9 cellular contexts compared by ENCODE assay signal in the genomic region with DNA sequence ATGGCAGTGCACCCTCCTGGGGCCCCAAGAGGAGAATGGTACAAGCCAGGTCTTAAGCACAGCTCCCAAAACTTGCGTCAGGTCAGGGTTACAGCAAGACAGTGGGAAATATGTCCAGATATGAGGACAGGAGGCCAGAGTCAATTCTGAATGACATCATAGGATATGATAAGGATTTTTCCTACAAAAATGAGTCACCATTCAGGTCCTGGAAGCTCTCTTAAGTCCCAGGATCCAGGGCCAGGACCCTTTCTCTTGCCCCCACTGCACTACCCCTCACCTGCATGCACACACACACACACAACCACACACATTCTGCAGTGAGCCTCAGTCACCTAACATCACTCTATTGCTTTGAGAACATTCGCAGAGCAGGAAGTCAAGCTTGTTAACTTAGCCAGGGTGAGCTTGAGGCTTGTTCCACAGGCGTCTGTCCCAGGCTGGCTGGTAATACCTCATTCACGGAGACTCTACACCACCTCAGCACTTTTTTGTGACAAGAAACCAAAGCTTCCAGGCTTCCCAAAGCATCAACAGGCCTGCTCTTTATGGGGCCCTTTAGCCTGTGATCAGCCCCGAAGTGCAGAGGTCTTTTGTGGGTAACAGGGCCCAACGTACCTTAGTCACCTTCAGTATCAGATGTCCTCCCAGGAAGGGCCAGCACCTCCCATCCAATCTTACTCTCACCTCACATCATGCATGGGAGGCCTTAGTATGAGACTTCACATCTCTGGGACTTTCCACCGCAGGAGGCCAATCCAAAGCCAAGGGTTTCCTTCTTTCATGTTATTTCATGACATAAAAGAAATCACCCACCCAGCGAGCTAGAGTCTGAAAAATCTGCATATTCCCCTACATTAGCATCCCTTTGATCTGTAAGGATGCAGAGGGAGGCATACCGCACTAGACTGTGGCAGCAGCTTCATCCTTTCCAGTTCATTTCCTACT.
DNase-seq lines count a peak whose midpoint lies in the region; ATAC-seq and TF ChIP-seq lines count a peak whose summit lies in the region.
"Had no signal": no experiment of that assay in that cellular context is flagged by ENCODE, and none has a peak within 500 bp of the region (broad histone marks: within the 10 kb centered on the region; RNA-seq: fewer than 3 reads in every experiment).

No MANE protein-coding gene starts in this region.

- peak overlapping the region; percentile 19 for H3K27ac Mint-ChIP-seq in activated T-helper 2 cell treated with anti-CD3 and anti-CD28 coated beads, Interferon-gamma antibody, Interleukin-2, Interleukin-4, amounts not matched to agents 10 μg/mL and 5 μg/mL and 100 μg/mL, durations not matched to agents 14 hours and 24 hours and 36 hours

- H3K4me3 Mint-ChIP-seq in activated T-helper 2 cell treated with anti-CD3 and anti-CD28 coated beads, Interferon-gamma antibody, Interleukin-2, Interleukin-4, amounts not matched to agents 10 μg/mL and 5 μg/mL and 100 μg/mL, durations not matched to agents 14 hours and 24 hours and 36 hours (ENCODE audit: low read depth): no peak overlapping the region

- peaks cover 12% of the 10 kb centered on the region for H3K4me1 ChIP-seq in lower lobe of right lung

- H3K4me1 Mint-ChIP-seq in activated T-helper 2 cell treated with anti-CD3 and anti-CD28 coated beads, Interferon-gamma antibody, Interleukin-2, Interleukin-4, amounts not matched to agents 10 μg/mL and 5 μg/mL and 100 μg/mL, durations not matched to agents 14 hours and 24 hours and 36 hours (ENCODE audit: low read depth): peaks cover 18% of the 10 kb centered on the region

- ATAC-seq in lower lobe of right lung (no peak), GM21367 (IDR thresholded peaks at IDR 0.05; ENCODE audit: unreplicated experiment) (no peak)

- TF ChIP-seq CTCF in fibroblast of villous mesenchyme (IDR thresholded peaks at IDR 0.05; ENCODE audit: insufficient read depth, low read depth, low read length) (no peak), lower lobe of right lung (IDR thresholded peaks at IDR 0.05) (no peak)

- DNase-seq in stimulated activated CD4-positive, alpha-beta T cell treated with anti-CD3 and anti-CD28 coated beads, Interleukin-12 subunit alpha, Interleukin-12 subunit beta, amount 100 ng/mL, for 24 hours (ENCODE audit: low read depth in 2 of 2): peak; percentile 12
- DNase-seq in stimulated activated CD4-positive, alpha-beta T cell treated with anti-CD3 and anti-CD28 coated beads, Interleukin-12 subunit alpha, Interleukin-12 subunit beta, amount 100 ng/mL, for 4 hours: no peak
- DNase-seq in activated T-helper 2 cell treated with anti-CD3 and anti-CD28 coated beads, Interferon-gamma antibody, Interleukin-2, Interleukin-4, amounts not matched to agents 10 μg/mL and 5 μg/mL and 100 μg/mL, durations not matched to agents 14 hours and 24 hours and 36 hours (ENCODE audit: low spot score): no peak
- DNase-seq in fibroblast of villous mesenchyme (ENCODE audit: low read depth): peak; percentile 79
- DNase-seq in medulla oblongata (ENCODE audit: extremely low spot score): no peak
- no peak for DNase-seq in lower lobe of right lung
- no peak for DNase-seq in NK-92 treated with Interleukin-12 subunit alpha and Interleukin-12 subunit beta, amount 100 ng/mL, for 24 hours (lab: John Stamatoyannopoulos, UW)
- DNase-seq: SHP77 had no signal

- H3K9me3 Mint-ChIP-seq in activated T-helper 2 cell treated with anti-CD3 and anti-CD28 coated beads, Interferon-gamma antibody, Interleukin-2, Interleukin-4, amounts not matched to agents 10 μg/mL and 5 μg/mL and 100 μg/mL, durations not matched to agents 14 hours and 24 hours and 36 hours: no peaks in the 10 kb centered on the region

- intact Hi-C loops in activated T-helper 2 cell treated with anti-CD3 and anti-CD28 coated beads, Interferon-gamma antibody, Interleukin-2, Interleukin-4, amounts not matched to agents 10 μg/mL and 5 μg/mL and 100 μg/mL, durations not matched to agents 14 hours and 24 hours and 36 hours (cut with micrococcal nuclease): loop anchor here (2.0 kb wide), 1 partner anchor 25 kb away; no protein-coding TSS in a partner anchor
- intact Hi-C loops in lower lobe of right lung (cut with DNase I): no loop called here

- H3K27me3 ChIP-seq in lower lobe of right lung (ENCODE audit: low read depth): no peaks in the 10 kb centered on the region

- no peaks in the 10 kb centered on the region for H3K9me3 ChIP-seq in lower lobe of right lung

- H3K4me3 ChIP-seq in fibroblast of villous mesenchyme (ENCODE audit: low read depth, low read length) (no peak overlapping the region), lower lobe of right lung (no peak overlapping the region)

- no peaks in the 10 kb centered on the region for H3K36me3 ChIP-seq in lower lobe of right lung

- no peaks in the 10 kb centered on the region for H3K36me3 Mint-ChIP-seq in activated T-helper 2 cell treated with anti-CD3 and anti-CD28 coated beads, Interferon-gamma antibody, Interleukin-2, Interleukin-4, amounts not matched to agents 10 μg/mL and 5 μg/mL and 100 μg/mL, durations not matched to agents 14 hours and 24 hours and 36 hours (ENCODE audit: low read depth)

- no peak overlapping the region for H3K27ac ChIP-seq in lower lobe of right lung

- no peaks in the 10 kb centered on the region for H3K27me3 Mint-ChIP-seq in activated T-helper 2 cell treated with anti-CD3 and anti-CD28 coated beads, Interferon-gamma antibody, Interleukin-2, Interleukin-4, amounts not matched to agents 10 μg/mL and 5 μg/mL and 100 μg/mL, durations not matched to agents 14 hours and 24 hours and 36 hours (ENCODE audit: low read depth)

Comparison
In these comparisons a context has a peak if more than half of its experiments do, and no peak if none do; other contexts are left out.
1. DNase-seq: peak in stimulated activated CD4-positive, alpha-beta T cell treated with anti-CD3 and anti-CD28 coated beads, Interleukin-12 subunit alpha, Interleukin-12 subunit beta, amount 100 ng/mL, for 24 hours (2 of 2) and fibroblast of villous mesenchyme (single experiment); none in stimulated activated CD4-positive, alpha-beta T cell treated with anti-CD3 and anti-CD28 coated beads, Interleukin-12 subunit alpha, Interleukin-12 subunit beta, amount 100 ng/mL, for 4 hours (single experiment), activated T-helper 2 cell treated with anti-CD3 and anti-CD28 coated beads, Interferon-gamma antibody, Interleukin-2, Interleukin-4, amounts not matched to agents 10 μg/mL and 5 μg/mL and 100 μg/mL, durations not matched to agents 14 hours and 24 hours and 36 hours (single experiment), medulla oblongata (single experiment), lower lobe of right lung (single experiment) and NK-92 treated with Interleukin-12 subunit alpha and Interleukin-12 subunit beta, amount 100 ng/mL, for 24 hours (single experiment).